Comparison of ENCODE assay signal across 9 cellular contexts in genomic region chrX:154545673-154546274, GRCh38. TPM values are rescaled to one million over a fixed set of nuclear protein-coding genes. Genes with fewer than 3 reads are reported as not detected.
DNase-seq lines count a peak whose midpoint lies in the region; ATAC-seq, FAIRE-seq and TF ChIP-seq lines count a peak whose summit lies in the region.
"Had no signal": no experiment of that assay in that cellular context is flagged by ENCODE, and none has a peak within 500 bp of the region (broad histone marks: within the 10 kb centered on the region; RNA-seq: fewer than 3 reads in every experiment).

No MANE protein-coding gene starts in this region.

- 17% methylated on average over 12 of the region's 17 CpGs for WGBS in HepG2 (ENCODE audit: low lambda C conversion rate)

- H4K20me1 ChIP-seq in HepG2 (ENCODE audit: insufficient read depth, low read length), result peaks cover 25% of the 10 kb centered on the region

- peaks cover 54% of the 10 kb centered on the region for H3K4me1 Mint-ChIP-seq in activated naive CD4-positive, alpha-beta T cell treated with anti-CD3 and anti-CD28 coated beads, Interleukin-2, amount 10 ng/mL, durations not matched to agents 7 days and 5 days
- H3K4me1 Mint-ChIP-seq in activated naive CD8-positive, alpha-beta T cell treated with anti-CD3 and anti-CD28 coated beads for 36 hours, result peaks cover 38% of the 10 kb centered on the region

- CTCF ChIA-PET in activated naive CD4-positive, alpha-beta T cell treated with anti-CD3 and anti-CD28 coated beads, Interleukin-2, amount 10 ng/mL, durations not matched to agents 7 days and 5 days (lab: Charles Lee), result no interaction called here
- CTCF ChIA-PET in HepG2 (lab: Yijun Ruan, JAX; ENCODE audit: low intra/inter-chr PET ratio, low total read pairs), result no interaction called here

- H3K9me3 ChIP-seq in HepG2 (ENCODE audit: low read length) (no peaks in the 10 kb centered on the region), tibial artery (no peaks in the 10 kb centered on the region)

- peak overlapping the region; percentile 79 for H3K27ac Mint-ChIP-seq in activated naive CD4-positive, alpha-beta T cell treated with anti-CD3 and anti-CD28 coated beads, Interleukin-2, amount 10 ng/mL, durations not matched to agents 7 days and 5 days
- H3K27ac Mint-ChIP-seq in activated naive CD8-positive, alpha-beta T cell treated with anti-CD3 and anti-CD28 coated beads for 36 hours, result peak overlapping the region; percentile 58

- peaks cover 28% of the 10 kb centered on the region for H3K36me3 Mint-ChIP-seq in activated naive CD4-positive, alpha-beta T cell treated with anti-CD3 and anti-CD28 coated beads, Interleukin-2, amount 10 ng/mL, durations not matched to agents 7 days and 5 days
- H3K36me3 Mint-ChIP-seq in activated naive CD8-positive, alpha-beta T cell treated with anti-CD3 and anti-CD28 coated beads for 36 hours, result peaks cover 44% of the 10 kb centered on the region

- FAIRE-seq in HepG2 (lab: Jason Lieb, UNC), result no peak
- FAIRE-seq: islet of Langerhans had no signal

- TF ChIP-seq CTCF in HepG2 (CRISPR knock-in tag; IDR thresholded peaks at IDR 0.05) (no peak), tibial artery (IDR thresholded peaks at IDR 0.05) (no peak)

- in situ Hi-C loops in HepG2 (cut with HindIII; ENCODE audit: extremely low pct_ligation_motif_present, low pct_unique_long_range_greater_than_20kb), result loop anchor here (25.0 kb wide), 1 partner anchor 133 kb away; the partner anchor contains the start of genes DNASE1L1 and TAFAZZIN

- TF ChIP-seq EP300 in HepG2 (IDR thresholded peaks at IDR 0.05; ENCODE audit: low read depth in 2 of 2, low read length in 2 of 2), result no peak
- TF ChIP-seq EP300 in HepG2 (CRISPR knock-in tag; IDR thresholded peaks at IDR 0.05; ENCODE audit: borderline replicate concordance), result no peak

- H3K4me3 Mint-ChIP-seq in activated naive CD4-positive, alpha-beta T cell treated with anti-CD3 and anti-CD28 coated beads, Interleukin-2, amount 10 ng/mL, durations not matched to agents 7 days and 5 days, result peak overlapping the region; percentile 62
- peak overlapping the region; percentile 74 for H3K4me3 Mint-ChIP-seq in activated naive CD8-positive, alpha-beta T cell treated with anti-CD3 and anti-CD28 coated beads for 36 hours

- peak overlapping the region; percentile 85 for H3K4me2 ChIP-seq in HepG2 (ENCODE audit: low read depth, low read length)

- peaks cover 53% of the 10 kb centered on the region for H3K79me2 ChIP-seq in HepG2 (ENCODE audit: insufficient read depth, low read length)

- no peak for ATAC-seq in HepG2

- no peak overlapping the region for H2AFZ ChIP-seq in HepG2 (ENCODE audit: low read length)

- H3K27ac ChIP-seq in HepG2 (ENCODE audit: extremely low read length, insufficient read depth, low read length), result peak overlapping the region; percentile 82
- peak overlapping the region; percentile 80 to 92 for H3K27ac ChIP-seq in tibial artery

- no peak for TF ChIP-seq RAD21 in HepG2 (CRISPR knock-in tag; IDR thresholded peaks at IDR 0.05)

- no peak for TF ChIP-seq POLR2A in HepG2 (IDR thresholded peaks at IDR 0.05; ENCODE audit: insufficient read depth in 1 of 2, low read depth in 2 of 2, low read length in 2 of 2)

- H3K9ac ChIP-seq in HepG2 (ENCODE audit: insufficient read depth, low read depth, low read length), result peak overlapping the region; percentile 77

- H3K4me3 ChIP-seq in HepG2 (replicated peaks in 1 of 3; ENCODE audit: insufficient read depth in 1 of 3, low read depth in 2 of 3, low read length in 3 of 3) (peak overlapping the region; percentile 51 to 81 (median 65)), tibial artery (peak overlapping the region; percentile 63 to 70)

- no peak for DNase-seq in activated naive CD4-positive, alpha-beta T cell treated with anti-CD3 and anti-CD28 coated beads, Interleukin-2, amount 10 ng/mL, durations not matched to agents 7 days and 5 days
- no peak for DNase-seq in activated naive CD4-positive, alpha-beta T cell treated with anti-CD3 and anti-CD28 coated beads, Interleukin-2, amount 50 U/mL, for 16 hours
- no peak for DNase-seq in activated naive CD8-positive, alpha-beta T cell treated with anti-CD3 and anti-CD28 coated beads for 36 hours
- no peak for DNase-seq in HepG2 (ENCODE audit: low spot score)
- DNase-seq in tibial artery, result no peak
- no peak for DNase-seq in NCI-H2171 (lab: John Stamatoyannopoulos, UW)
- DNase-seq in iPS-NIHi7 (ENCODE audit: extremely low spot score), result no peak
- DNase-seq in midbrain (lab: John Stamatoyannopoulos, UW), result no peak

- H3K36me3 ChIP-seq in HepG2 (replicated peaks in 1 of 2; ENCODE audit: control insufficient read depth in 1 of 2, insufficient read depth in 2 of 2, low read length in 2 of 2), result peaks cover 0 to 5% of the 10 kb centered on the region in 2 experiments; a peak in 1 of 5 replicates
- no peaks in the 10 kb centered on the region for H3K36me3 ChIP-seq in tibial artery

- peaks cover 43% of the 10 kb centered on the region for H3K4me1 ChIP-seq in HepG2 (ENCODE audit: insufficient read depth, low read length)
- peaks cover 0 to 78% (median 30%) of the 10 kb centered on the region in 4 donors for H3K4me1 ChIP-seq in tibial artery

- intact Hi-C loops in HepG2 (cut with micrococcal nuclease; ENCODE audit: unreplicated experiment), result no loop called here
- intact Hi-C loops in tibial artery (cut with DNase I; ENCODE audit: low total_unique reads), result no loop called here

- no peaks in the 10 kb centered on the region for H3K27me3 Mint-ChIP-seq in activated naive CD4-positive, alpha-beta T cell treated with anti-CD3 and anti-CD28 coated beads, Interleukin-2, amount 10 ng/mL, durations not matched to agents 7 days and 5 days
- H3K27me3 Mint-ChIP-seq in activated naive CD8-positive, alpha-beta T cell treated with anti-CD3 and anti-CD28 coated beads for 36 hours, result no peaks in the 10 kb centered on the region

- H3K9me3 Mint-ChIP-seq in activated naive CD4-positive, alpha-beta T cell treated with anti-CD3 and anti-CD28 coated beads, Interleukin-2, amount 10 ng/mL, durations not matched to agents 7 days and 5 days, result no peaks in the 10 kb centered on the region
- H3K9me3 Mint-ChIP-seq in activated naive CD8-positive, alpha-beta T cell treated with anti-CD3 and anti-CD28 coated beads for 36 hours, result no peaks in the 10 kb centered on the region

- POLR2A ChIA-PET in HepG2 (lab: Yijun Ruan, JAX), result interaction anchor here (1.0 kb wide), 1 partner anchor 19 kb away, joined by 3 read pairs; no protein-coding TSS in a partner anchor

- no TSS peak for BruUV-seq in HepG2 (replicated peaks; lab: Mats Ljungman, UMichigan)

- H3K27me3 ChIP-seq in HepG2 (ENCODE audit: control insufficient read depth in 1 of 2, insufficient read depth in 2 of 2, low read length in 2 of 2) (no peaks in the 10 kb centered on the region; a peak in 1 of 5 replicates), tibial artery (no peaks in the 10 kb centered on the region)

RNA-seq across cellular contexts. Expression of gene G6PD, which starts 0.9 kb away (rescaled TPM):
- total RNA-seq in activated naive CD8-positive, alpha-beta T cell treated with anti-CD3 and anti-CD28 coated beads for 36 hours, result 10 to 100 TPM; 89.9 to 92.4 TPM
- 28.8 and 44.6 TPM in 2 replicates for total RNA-seq in HepG2 (2016; rRNA removed; fragmentation: Illumina TruSeq; extraction: Trizol)
- total RNA-seq in HepG2 (2016; cell fraction: cytosol; rRNA removed; fragmentation: Illumina TruSeq; extraction: Trizol; ENCODE audit: low read depth), result 31.2 and 32.2 TPM in 2 replicates
- 31.8 and 35.7 TPM in 2 replicates for total RNA-seq in HepG2 (2016; cell fraction: insoluble cytoplasmic fraction; rRNA removed; fragmentation: Illumina TruSeq; extraction: Trizol)
- 17.4 and 19.0 TPM in 2 replicates for total RNA-seq in HepG2 (2016; cell fraction: membrane; rRNA removed; fragmentation: Illumina TruSeq; extraction: Trizol)
- total RNA-seq in HepG2 (2016; cell fraction: nucleus; rRNA removed; fragmentation: Illumina TruSeq; extraction: Trizol), result 29.9 and 30.0 TPM in 2 replicates
- polyA plus RNA-seq in HepG2 (2011; rRNA removed), result 18.8 and 19.5 TPM in 2 replicates
- polyA plus RNA-seq in HepG2 (2011; cell fraction: cytosol; rRNA removed), result 10.6 and 13.2 TPM in 2 replicates
- polyA plus RNA-seq in HepG2 (2011; cell fraction: nucleus; rRNA removed), result 56.3 and 68.9 TPM in 2 replicates
- polyA plus RNA-seq in HepG2 (2012), result 42.2 and 78.7 TPM in 2 replicates
- 20.7 and 21.1 TPM in 2 replicates for polyA plus RNA-seq in HepG2 (2016; cell fraction: cytosol; fragmentation: Illumina TruSeq; extraction: Trizol; ENCODE audit: low read depth)
- 81.5 and 118 TPM in 2 replicates for polyA plus RNA-seq in HepG2 (2016; cell fraction: insoluble cytoplasmic fraction; fragmentation: Illumina TruSeq; extraction: Trizol; ENCODE audit: low read depth)
- 27.9 and 29.6 TPM in 2 replicates for polyA plus RNA-seq in HepG2 (2016; cell fraction: membrane; fragmentation: Illumina TruSeq; extraction: Trizol; ENCODE audit: low read depth)
- 75.8 and 80.5 TPM in 2 replicates for polyA plus RNA-seq in HepG2 (2016; cell fraction: nucleus; fragmentation: Illumina TruSeq; extraction: Trizol; ENCODE audit: insufficient read depth, low read depth)
- 44.6 and 150 TPM in 2 replicates for polyA minus RNA-seq in HepG2 (2011; rRNA and poly(A)+ RNA removed; ENCODE audit: low replicate concordance)
- polyA minus RNA-seq in HepG2 (2011; cell fraction: cytosol; rRNA and poly(A)+ RNA removed), result 19.2 and 20.1 TPM in 2 replicates
- polyA minus RNA-seq in HepG2 (2011; cell fraction: nucleus; rRNA and poly(A)+ RNA removed), result 21.4 and 32.2 TPM in 2 replicates

RNA-seq across cellular contexts. Expression of gene IKBKG, which starts 1.6 kb away (rescaled TPM):
- 10 to 100 TPM; 31.1 to 32.5 TPM for total RNA-seq in activated naive CD8-positive, alpha-beta T cell treated with anti-CD3 and anti-CD28 coated beads for 36 hours
- 26.5 and 30.6 TPM in 2 replicates for total RNA-seq in HepG2 (2016; rRNA removed; fragmentation: Illumina TruSeq; extraction: Trizol)
- total RNA-seq in HepG2 (2016; cell fraction: cytosol; rRNA removed; fragmentation: Illumina TruSeq; extraction: Trizol; ENCODE audit: low read depth), result 5.0 and 5.2 TPM in 2 replicates
- 23.9 and 32.1 TPM in 2 replicates for total RNA-seq in HepG2 (2016; cell fraction: insoluble cytoplasmic fraction; rRNA removed; fragmentation: Illumina TruSeq; extraction: Trizol)
- total RNA-seq in HepG2 (2016; cell fraction: membrane; rRNA removed; fragmentation: Illumina TruSeq; extraction: Trizol), result 8.3 and 8.6 TPM in 2 replicates
- 26.2 and 29.8 TPM in 2 replicates for total RNA-seq in HepG2 (2016; cell fraction: nucleus; rRNA removed; fragmentation: Illumina TruSeq; extraction: Trizol)
- 44.3 and 57.9 TPM in 2 replicates for polyA plus RNA-seq in HepG2 (2011; rRNA removed)
- polyA plus RNA-seq in HepG2 (2011; cell fraction: cytosol; rRNA removed), result 37.0 and 45.4 TPM in 2 replicates
- 220 and 234 TPM in 2 replicates for polyA plus RNA-seq in HepG2 (2011; cell fraction: nucleus; rRNA removed)
- polyA plus RNA-seq in HepG2 (2012), result 20.6 and 37.0 TPM in 2 replicates
- 3.9 TPM in 2 replicates for polyA plus RNA-seq in HepG2 (2016; cell fraction: cytosol; fragmentation: Illumina TruSeq; extraction: Trizol; ENCODE audit: low read depth)
- polyA plus RNA-seq in HepG2 (2016; cell fraction: insoluble cytoplasmic fraction; fragmentation: Illumina TruSeq; extraction: Trizol; ENCODE audit: low read depth), result 24.9 and 29.4 TPM in 2 replicates
- 6.6 and 6.7 TPM in 2 replicates for polyA plus RNA-seq in HepG2 (2016; cell fraction: membrane; fragmentation: Illumina TruSeq; extraction: Trizol; ENCODE audit: low read depth)
- 63.5 and 67.1 TPM in 2 replicates for polyA plus RNA-seq in HepG2 (2016; cell fraction: nucleus; fragmentation: Illumina TruSeq; extraction: Trizol; ENCODE audit: insufficient read depth, low read depth)
- 19.1 and 42.7 TPM in 2 replicates for polyA minus RNA-seq in HepG2 (2011; rRNA and poly(A)+ RNA removed; ENCODE audit: low replicate concordance)
- 17.9 and 20.8 TPM in 2 replicates for polyA minus RNA-seq in HepG2 (2011; cell fraction: cytosol; rRNA and poly(A)+ RNA removed)
- 36.8 and 37.0 TPM in 2 replicates for polyA minus RNA-seq in HepG2 (2011; cell fraction: nucleus; rRNA and poly(A)+ RNA removed)

RNA-seq across cellular contexts. Expression of gene FAM3A, which starts 29.7 kb away (rescaled TPM):
- 10 to 100 TPM; 26.8 to 27.3 TPM for total RNA-seq in activated naive CD8-positive, alpha-beta T cell treated with anti-CD3 and anti-CD28 coated beads for 36 hours
- 6.7 and 11.2 TPM in 2 replicates for total RNA-seq in HepG2 (2016; rRNA removed; fragmentation: Illumina TruSeq; extraction: Trizol)
- 6.0 and 6.7 TPM in 2 replicates for total RNA-seq in HepG2 (2016; cell fraction: cytosol; rRNA removed; fragmentation: Illumina TruSeq; extraction: Trizol; ENCODE audit: low read depth)
- 6.9 and 11.7 TPM in 2 replicates for total RNA-seq in HepG2 (2016; cell fraction: insoluble cytoplasmic fraction; rRNA removed; fragmentation: Illumina TruSeq; extraction: Trizol)
- total RNA-seq in HepG2 (2016; cell fraction: membrane; rRNA removed; fragmentation: Illumina TruSeq; extraction: Trizol), result 11.4 and 13.2 TPM in 2 replicates
- total RNA-seq in HepG2 (2016; cell fraction: nucleus; rRNA removed; fragmentation: Illumina TruSeq; extraction: Trizol), result 8.6 and 11.3 TPM in 2 replicates
- 22.7 and 26.0 TPM in 2 replicates for polyA plus RNA-seq in HepG2 (2011; rRNA removed)
- 20.0 and 31.3 TPM in 2 replicates for polyA plus RNA-seq in HepG2 (2011; cell fraction: cytosol; rRNA removed)
- polyA plus RNA-seq in HepG2 (2011; cell fraction: nucleus; rRNA removed), result 76.1 and 87.3 TPM in 2 replicates
- 11.8 and 16.0 TPM in 2 replicates for polyA plus RNA-seq in HepG2 (2012)
- 9.5 and 10.6 TPM in 2 replicates for polyA plus RNA-seq in HepG2 (2016; cell fraction: cytosol; fragmentation: Illumina TruSeq; extraction: Trizol; ENCODE audit: low read depth)
- 6.1 and 11.2 TPM in 2 replicates for polyA plus RNA-seq in HepG2 (2016; cell fraction: insoluble cytoplasmic fraction; fragmentation: Illumina TruSeq; extraction: Trizol; ENCODE audit: low read depth)
- polyA plus RNA-seq in HepG2 (2016; cell fraction: membrane; fragmentation: Illumina TruSeq; extraction: Trizol; ENCODE audit: low read depth), result 11.5 and 11.8 TPM in 2 replicates
- 22.0 and 23.9 TPM in 2 replicates for polyA plus RNA-seq in HepG2 (2016; cell fraction: nucleus; fragmentation: Illumina TruSeq; extraction: Trizol; ENCODE audit: insufficient read depth, low read depth)
- 22.5 and 32.8 TPM in 2 replicates for polyA minus RNA-seq in HepG2 (2011; rRNA and poly(A)+ RNA removed; ENCODE audit: low replicate concordance)
- polyA minus RNA-seq in HepG2 (2011; cell fraction: cytosol; rRNA and poly(A)+ RNA removed), result 9.7 and 11.3 TPM in 2 replicates
- polyA minus RNA-seq in HepG2 (2011; cell fraction: nucleus; rRNA and poly(A)+ RNA removed), result 5.7 and 7.8 TPM in 2 replicates

RNA-seq across cellular contexts. Expression of gene CTAG1A, which starts 39.2 kb away (rescaled TPM):
- total RNA-seq in activated naive CD8-positive, alpha-beta T cell treated with anti-CD3 and anti-CD28 coated beads for 36 hours, result not detected
- total RNA-seq in HepG2 (2016; rRNA removed; fragmentation: Illumina TruSeq; extraction: Trizol), result not detected in 2 replicates
- not detected in 2 replicates for total RNA-seq in HepG2 (2016; cell fraction: cytosol; rRNA removed; fragmentation: Illumina TruSeq; extraction: Trizol; ENCODE audit: low read depth)
- total RNA-seq in HepG2 (2016; cell fraction: insoluble cytoplasmic fraction; rRNA removed; fragmentation: Illumina TruSeq; extraction: Trizol), result not detected in 2 replicates
- total RNA-seq in HepG2 (2016; cell fraction: membrane; rRNA removed; fragmentation: Illumina TruSeq; extraction: Trizol), result not detected in 2 replicates
- not detected in 2 replicates for total RNA-seq in HepG2 (2016; cell fraction: nucleus; rRNA removed; fragmentation: Illumina TruSeq; extraction: Trizol)
- not detected in 2 replicates for polyA plus RNA-seq in HepG2 (2011; rRNA removed)
- polyA plus RNA-seq in HepG2 (2011; cell fraction: cytosol; rRNA removed), result not detected in 2 replicates
- not detected in 2 replicates for polyA plus RNA-seq in HepG2 (2011; cell fraction: nucleus; rRNA removed)
- polyA plus RNA-seq in HepG2 (2012), result not detected in 2 replicates
- polyA plus RNA-seq in HepG2 (2016; cell fraction: cytosol; fragmentation: Illumina TruSeq; extraction: Trizol; ENCODE audit: low read depth), result not detected in 2 replicates
- polyA plus RNA-seq in HepG2 (2016; cell fraction: insoluble cytoplasmic fraction; fragmentation: Illumina TruSeq; extraction: Trizol; ENCODE audit: low read depth), result not detected in 2 replicates
- not detected in 2 replicates for polyA plus RNA-seq in HepG2 (2016; cell fraction: membrane; fragmentation: Illumina TruSeq; extraction: Trizol; ENCODE audit: low read depth)
- not detected in 2 replicates for polyA plus RNA-seq in HepG2 (2016; cell fraction: nucleus; fragmentation: Illumina TruSeq; extraction: Trizol; ENCODE audit: insufficient read depth, low read depth)
- not detected in 2 replicates for polyA minus RNA-seq in HepG2 (2011; rRNA and poly(A)+ RNA removed; ENCODE audit: low replicate concordance)
- not detected in 2 replicates for polyA minus RNA-seq in HepG2 (2011; cell fraction: cytosol; rRNA and poly(A)+ RNA removed)
- polyA minus RNA-seq in HepG2 (2011; cell fraction: nucleus; rRNA and poly(A)+ RNA removed), result not detected in 2 replicates

RNA-seq across cellular contexts. Expression of gene SLC10A3, which starts 55.3 kb away (rescaled TPM):
- total RNA-seq in activated naive CD8-positive, alpha-beta T cell treated with anti-CD3 and anti-CD28 coated beads for 36 hours, result 10 to 100 TPM; 18.0 to 19.0 TPM
- 10.1 and 10.8 TPM in 2 replicates for total RNA-seq in HepG2 (2016; rRNA removed; fragmentation: Illumina TruSeq; extraction: Trizol)
- total RNA-seq in HepG2 (2016; cell fraction: cytosol; rRNA removed; fragmentation: Illumina TruSeq; extraction: Trizol; ENCODE audit: low read depth), result 9.0 and 10.7 TPM in 2 replicates
- 7.1 and 10.6 TPM in 2 replicates for total RNA-seq in HepG2 (2016; cell fraction: insoluble cytoplasmic fraction; rRNA removed; fragmentation: Illumina TruSeq; extraction: Trizol)
- 19.7 and 23.5 TPM in 2 replicates for total RNA-seq in HepG2 (2016; cell fraction: membrane; rRNA removed; fragmentation: Illumina TruSeq; extraction: Trizol)
- total RNA-seq in HepG2 (2016; cell fraction: nucleus; rRNA removed; fragmentation: Illumina TruSeq; extraction: Trizol), result 5.5 and 5.9 TPM in 2 replicates
- polyA plus RNA-seq in HepG2 (2011; rRNA removed), result 11.5 and 13.7 TPM in 2 replicates
- polyA plus RNA-seq in HepG2 (2011; cell fraction: cytosol; rRNA removed), result 12.8 and 15.4 TPM in 2 replicates
- 12.0 and 13.6 TPM in 2 replicates for polyA plus RNA-seq in HepG2 (2011; cell fraction: nucleus; rRNA removed)
- 7.8 and 12.5 TPM in 2 replicates for polyA plus RNA-seq in HepG2 (2012)
- 16.2 and 21.3 TPM in 2 replicates for polyA plus RNA-seq in HepG2 (2016; cell fraction: cytosol; fragmentation: Illumina TruSeq; extraction: Trizol; ENCODE audit: low read depth)
- 14.1 and 15.3 TPM in 2 replicates for polyA plus RNA-seq in HepG2 (2016; cell fraction: insoluble cytoplasmic fraction; fragmentation: Illumina TruSeq; extraction: Trizol; ENCODE audit: low read depth)
- 27.8 and 30.6 TPM in 2 replicates for polyA plus RNA-seq in HepG2 (2016; cell fraction: membrane; fragmentation: Illumina TruSeq; extraction: Trizol; ENCODE audit: low read depth)
- polyA plus RNA-seq in HepG2 (2016; cell fraction: nucleus; fragmentation: Illumina TruSeq; extraction: Trizol; ENCODE audit: insufficient read depth, low read depth), result 13.1 TPM in 2 replicates
- 21.1 and 41.7 TPM in 2 replicates for polyA minus RNA-seq in HepG2 (2011; rRNA and poly(A)+ RNA removed; ENCODE audit: low replicate concordance)
- 6.5 and 11.1 TPM in 2 replicates for polyA minus RNA-seq in HepG2 (2011; cell fraction: cytosol; rRNA and poly(A)+ RNA removed)
- polyA minus RNA-seq in HepG2 (2011; cell fraction: nucleus; rRNA and poly(A)+ RNA removed), result 2.3 and 2.5 TPM in 2 replicates
